27 cellular contexts compared by ENCODE assay signal in genomic region chr2:110931648-110932047, GRCh38.
DNase-seq lines count a peak whose midpoint lies in the region; ATAC-seq and TF ChIP-seq lines count a peak whose summit lies in the region.
"Had no signal": no experiment of that assay in that cellular context is flagged by ENCODE, and none has a peak within 500 bp of the region (broad histone marks: within the 10 kb centered on the region; RNA-seq: fewer than 3 reads in every experiment).

No MANE protein-coding gene starts in this region.

- WGBS in body of pancreas, 2 donors: 46 to 47% methylated on average over 2 of the region's 2 CpGs

- peaks cover 9 to 13% of the 10 kb centered on the region in 2 donors for H3K9me3 ChIP-seq in breast epithelium
- H3K9me3 ChIP-seq in body of pancreas: peaks cover 0 to 11% (median 0%) of the 10 kb centered on the region in 3 donors
- no peaks in the 10 kb centered on the region for H3K9me3 ChIP-seq in gastrocnemius medialis
- H3K9me3 ChIP-seq: prostate gland, uterus had no signal

- H3K27me3 ChIP-seq in breast epithelium: no peaks in the 10 kb centered on the region
- H3K27me3 ChIP-seq in body of pancreas: no peaks in the 10 kb centered on the region
- H3K27me3 ChIP-seq in gastrocnemius medialis: no peaks in the 10 kb centered on the region
- H3K27me3 ChIP-seq: heart right ventricle, MG63, neural progenitor cell, uterus had no signal

- ATAC-seq in body of pancreas (peak; percentile 38), gastrocnemius medialis (peak; percentile 58 to 60), HG03196 (IDR thresholded peaks at IDR 0.05; ENCODE audit: unreplicated experiment) (no peak), HG02885 (IDR thresholded peaks at IDR 0.05; ENCODE audit: poor library complexity, unreplicated experiment) (no peak)
- ATAC-seq: T-cell had no signal

- no peaks in the 10 kb centered on the region for H3K27me3 Mint-ChIP-seq in MCF 10A (ENCODE audit: insufficient read depth, unreplicated experiment)
- H3K27me3 Mint-ChIP-seq: activated naive CD8-positive, alpha-beta T cell; T-cell had no signal

- H3K36me3 ChIP-seq in breast epithelium (no peaks in the 10 kb centered on the region), body of pancreas (replicated peaks in 1 of 2; ENCODE audit: insufficient read depth in 1 of 2, low read depth in 2 of 2) (no peaks in the 10 kb centered on the region), gastrocnemius medialis (no peaks in the 10 kb centered on the region)
- H3K36me3 ChIP-seq: heart right ventricle, left ventricle myocardium inferior, MG63, neural progenitor cell, prostate gland, uterus had no signal

- no peaks in the 10 kb centered on the region for H3K36me3 Mint-ChIP-seq in MCF 10A (ENCODE audit: insufficient read depth, unreplicated experiment)
- H3K36me3 Mint-ChIP-seq: T-cell had no signal

- H3K4me1 ChIP-seq in breast epithelium (peaks cover 0 to 6% of the 10 kb centered on the region in 2 donors), body of pancreas (no peaks in the 10 kb centered on the region), gastrocnemius medialis (peaks cover 6 to 8% of the 10 kb centered on the region in 2 donors)
- H3K4me1 ChIP-seq: neural progenitor cell, prostate gland, uterus had no signal

- DNase-seq in MCF 10A (ENCODE audit: unreplicated experiment) (peak; percentile 73), breast epithelium (ENCODE audit: low spot score in 2 of 2) (no peak), body of pancreas (no peak), fibroblast of the conjunctiva (ENCODE audit: low read depth) (peak; percentile 21), gastrocnemius medialis (no peak), HPDE6-E6E7 (ENCODE audit: extremely low spot score) (no peak)
- DNase-seq: activated CD4-positive, alpha-beta T cell treated with anti-CD3 and anti-CD28 coated beads for 4 hours; COR-L47; dorsolateral prefrontal cortex; erythroblast; heart right ventricle; left ventricle myocardium inferior; MG63; NCI-H1436; NCI-H2171; NCI-H526 treated with DMSO at 0.1 percent for 48 hours; SIG-M5; T-cell; uterus had no signal

- H3K4me3 Mint-ChIP-seq in MCF 10A (ENCODE audit: unreplicated experiment): no peak overlapping the region
- H3K4me3 Mint-ChIP-seq: activated naive CD8-positive, alpha-beta T cell; activated T-helper 1 cell treated with anti-CD3 and anti-CD28 coated beads, Interleukin-12 subunit alpha, Interleukin-12 subunit beta, Interleukin-2, Interleukin-4 antibody, amounts not matched to agents 30 ng/mL and 10 ng/mL and 1 ng/mL, durations not matched to agents 14 hours and 24 hours and 36 hours; IgD-negative memory B cell; neural progenitor cell; T-cell had no signal

- no peak overlapping the region for H3K27ac ChIP-seq in breast epithelium
- H3K27ac ChIP-seq in body of pancreas: no peak overlapping the region
- H3K27ac ChIP-seq in gastrocnemius medialis: no peak overlapping the region
- H3K27ac ChIP-seq: 22Rv1, dorsolateral prefrontal cortex, heart right ventricle, left ventricle myocardium inferior, neural progenitor cell, prostate gland, uterus had no signal

- POLR2A ChIA-PET in MCF 10A (lab: Yijun Ruan, JAX): interaction anchor here (0.8 to 1.0 kb wide), 3 partner anchors 9 to 15 kb away, joined by 3 read pairs; no protein-coding TSS in a partner anchor

- H3K9me3 Mint-ChIP-seq in MCF 10A (ENCODE audit: unreplicated experiment): peaks cover 10% of the 10 kb centered on the region

- CTCF ChIA-PET in MCF 10A (lab: Yijun Ruan, JAX): no interaction called here

- H3K4me3 ChIP-seq in breast epithelium: no peak overlapping the region
- H3K4me3 ChIP-seq in body of pancreas: no peak overlapping the region
- H3K4me3 ChIP-seq in gastrocnemius medialis: no peak overlapping the region
- H3K4me3 ChIP-seq: dorsolateral prefrontal cortex, heart right ventricle, left ventricle myocardium inferior, MG63, neural progenitor cell, prostate gland, uterus had no signal

- TF ChIP-seq CTCF in MCF 10A (IDR thresholded peaks at IDR 0.05; ENCODE audit: unreplicated experiment) (no peak), breast epithelium (IDR thresholded peaks at IDR 0.05) (no peak), body of pancreas (IDR thresholded peaks at IDR 0.05) (no peak), gastrocnemius medialis (IDR thresholded peaks at IDR 0.05 in 4 of 5, conservative IDR thresholded peaks at IDR 0.05 in 1 of 5) (no peak)

- in situ Hi-C loops in gastrocnemius medialis (cut with MboI; ENCODE audit: low sequenced_read_pairs in 4 of 4): no loop called here

- no peak for TF ChIP-seq POLR2A in breast epithelium (IDR thresholded peaks at IDR 0.05)
- TF ChIP-seq POLR2A in body of pancreas (IDR thresholded peaks at IDR 0.05): no peak
- no peak for TF ChIP-seq POLR2A in gastrocnemius medialis (IDR thresholded peaks at IDR 0.05)

- no TSS peak for BruUV-seq in MCF 10A (replicated peaks; lab: Mats Ljungman, UMichigan)

- H3K4me1 Mint-ChIP-seq in MCF 10A (ENCODE audit: insufficient read depth, unreplicated experiment): peaks cover 10% of the 10 kb centered on the region
- H3K4me1 Mint-ChIP-seq: IgD-negative memory B cell, T-cell had no signal

- H3K27ac Mint-ChIP-seq in MCF 10A (ENCODE audit: low read depth, unreplicated experiment): no peak overlapping the region
- H3K27ac Mint-ChIP-seq: activated naive CD8-positive, alpha-beta T cell; activated T-helper 1 cell treated with anti-CD3 and anti-CD28 coated beads, Interleukin-12 subunit alpha, Interleukin-12 subunit beta, Interleukin-2, Interleukin-4 antibody, amounts not matched to agents 30 ng/mL and 10 ng/mL and 1 ng/mL, durations not matched to agents 14 hours and 24 hours and 36 hours; IgD-negative memory B cell; neural progenitor cell; T-cell had no signal

- intact Hi-C loops in MCF 10A (cut with micrococcal nuclease): no loop called here
- intact Hi-C loops in breast epithelium (cut with DNase I; ENCODE audit: low total_unique reads): no loop called here
- intact Hi-C loops in body of pancreas (cut with DNase I): no loop called here
- intact Hi-C loops in gastrocnemius medialis (cut with DNase I; ENCODE audit: low total_unique reads): no loop called here

Comparison
In these comparisons a context has a peak if more than half of its experiments do, and no peak if none do; other contexts are left out.
1. DNase-seq: peak in MCF 10A (single experiment) and fibroblast of the conjunctiva (single experiment); none in breast epithelium (0 of 2), body of pancreas (0 of 4), gastrocnemius medialis (0 of 2) and HPDE6-E6E7 (single experiment).
2. ATAC-seq: peak in body of pancreas (single experiment) and gastrocnemius medialis (2 of 2); none in HG03196 (single experiment) and HG02885 (single experiment).